9 cellular contexts compared by ENCODE assay signal in the genomic region with DNA sequence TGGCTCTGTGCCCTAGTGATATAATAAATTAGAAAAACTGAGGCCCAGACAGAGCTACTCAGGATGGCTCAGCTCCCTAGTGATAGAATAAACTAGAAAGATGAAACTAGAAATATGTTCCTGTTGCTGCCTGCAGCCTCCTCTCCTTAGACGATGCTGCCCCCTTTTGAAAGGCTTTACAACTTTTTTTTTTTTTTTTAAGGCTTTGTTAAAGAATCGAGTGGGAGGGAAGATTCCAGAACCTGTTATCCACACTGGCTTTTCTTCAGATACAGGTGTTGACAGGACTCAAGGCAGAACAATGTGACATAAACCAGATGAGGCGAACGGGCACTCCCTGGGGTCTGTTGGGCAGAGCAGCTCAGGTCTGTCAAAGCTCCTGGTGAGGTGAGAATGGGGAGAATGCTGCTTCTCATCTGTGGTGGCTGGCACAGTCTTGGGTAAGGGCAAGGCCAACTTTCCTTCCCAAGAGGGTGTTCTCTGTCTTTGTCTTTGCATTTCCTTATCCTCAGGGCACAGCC.
DNase-seq lines count a peak whose midpoint lies in the region; ATAC-seq, FAIRE-seq and TF ChIP-seq lines count a peak whose summit lies in the region.
"Had no signal": no experiment of that assay in that cellular context is flagged by ENCODE, and none has a peak within 500 bp of the region (broad histone marks: within the 10 kb centered on the region; RNA-seq: fewer than 3 reads in every experiment).

No MANE protein-coding gene starts in this region.

- H3K4me3 ChIP-seq in NB4 (ENCODE audit: low read depth, low read length) (no peak overlapping the region), body of pancreas (no peak overlapping the region), kidney (ENCODE audit: low read length in 2 of 2) (no peak overlapping the region)

- TF ChIP-seq CTCF in NB4 (IDR thresholded peaks at IDR 0.05; ENCODE audit: low read depth, low read length) (peak; percentile 30), body of pancreas (IDR thresholded peaks at IDR 0.05) (peak; percentile 25 to 80 (median 69)), kidney (IDR thresholded peaks at IDR 0.05; ENCODE audit: borderline replicate concordance, extremely low read depth, insufficient read depth) (peak; percentile 37)

- no peak overlapping the region for H3K4me3 Mint-ChIP-seq in T-helper 2 cell treated with Interferon-gamma antibody and Interleukin-4, amounts not matched to agents 5 μg/mL and 100 μg/mL, for 36 hours
- H3K4me3 Mint-ChIP-seq: T-helper 1 cell treated with Interleukin-12 subunit alpha and Interleukin-12 subunit beta and Interleukin-4 antibody, amounts not matched to agents 30 μg/mL and 1 μg/mL, for 36 hours had no signal

- H3K27ac Mint-ChIP-seq in T-helper 2 cell treated with Interferon-gamma antibody and Interleukin-4, amounts not matched to agents 5 μg/mL and 100 μg/mL, for 36 hours: no peak overlapping the region
- H3K27ac Mint-ChIP-seq: T-helper 1 cell treated with Interleukin-12 subunit alpha and Interleukin-12 subunit beta and Interleukin-4 antibody, amounts not matched to agents 30 μg/mL and 1 μg/mL, for 36 hours had no signal

- no peak overlapping the region for H3K9ac ChIP-seq in kidney (ENCODE audit: low read length in 2 of 2)

- WGBS in body of pancreas, 2 donors: 13 to 21% methylated on average over 4 of the region's 4 CpGs

- no peaks in the 10 kb centered on the region for H3K36me3 Mint-ChIP-seq in T-helper 2 cell treated with Interferon-gamma antibody and Interleukin-4, amounts not matched to agents 5 μg/mL and 100 μg/mL, for 36 hours (ENCODE audit: low read depth)

- DNase-seq in GM04504 (ENCODE audit: low read depth) (peak; percentile 15), NB4 (ENCODE audit: low read depth) (peak; percentile 36), body of pancreas (peak in 2 of 4 donors; percentile 35 to 38), kidney (no peak)
- no peak for DNase-seq in T-helper 2 cell treated with Interferon-gamma antibody and Interleukin-4, amounts not matched to agents 5 μg/mL and 100 μg/mL, for 36 hours (ENCODE audit: low spot score)

- peaks cover 1% of the 10 kb centered on the region for H3K9me3 Mint-ChIP-seq in T-helper 2 cell treated with Interferon-gamma antibody and Interleukin-4, amounts not matched to agents 5 μg/mL and 100 μg/mL, for 36 hours

- no peak for FAIRE-seq in kidney (lab: Jason Lieb, UNC)

- intact Hi-C loops in body of pancreas (cut with DNase I): loop anchor here (10.0 kb wide), 1 partner anchor 357 kb away; a partner anchor contains a TSS
- intact Hi-C loops in kidney (cut with DNase I): loop anchor here (10.0 kb wide), 1 partner anchor 677 kb away; no protein-coding TSS in a partner anchor

- H3K27me3 Mint-ChIP-seq in T-helper 2 cell treated with Interferon-gamma antibody and Interleukin-4, amounts not matched to agents 5 μg/mL and 100 μg/mL, for 36 hours (ENCODE audit: low read depth): peaks cover 9% of the 10 kb centered on the region

- ATAC-seq in body of pancreas (peak; percentile 41), GM18867 (IDR thresholded peaks at IDR 0.05; ENCODE audit: unreplicated experiment) (no peak), GM21515 (IDR thresholded peaks at IDR 0.05; ENCODE audit: unreplicated experiment) (no peak), GM21825 (IDR thresholded peaks at IDR 0.05; ENCODE audit: unreplicated experiment) (no peak)

- peaks cover 0 to 4% (median 0%) of the 10 kb centered on the region in 3 donors for H3K9me3 ChIP-seq in body of pancreas
- H3K9me3 ChIP-seq in kidney (ENCODE audit: control insufficient read depth in 1 of 2, low read length in 2 of 2): no peaks in the 10 kb centered on the region

- TF ChIP-seq POLR2A in NB4 (IDR thresholded peaks at IDR 0.05; ENCODE audit: extremely low read depth, insufficient read length) (no peak), body of pancreas (IDR thresholded peaks at IDR 0.05) (no peak)

- H3K27me3 ChIP-seq in body of pancreas: no peaks in the 10 kb centered on the region

- H3K4me1 ChIP-seq in body of pancreas (peaks cover 47% of the 10 kb centered on the region), kidney (ENCODE audit: control insufficient read depth in 1 of 2, insufficient read depth in 1 of 2, low read depth in 1 of 2, low read length in 2 of 2) (peaks cover 0 to 3% of the 10 kb centered on the region in 2 donors)

- H3K4me1 Mint-ChIP-seq in T-helper 2 cell treated with Interferon-gamma antibody and Interleukin-4, amounts not matched to agents 5 μg/mL and 100 μg/mL, for 36 hours (ENCODE audit: low read depth): peaks cover 22% of the 10 kb centered on the region

- H3K27ac ChIP-seq in body of pancreas (peak overlapping the region in 3 of 4 donors; percentile 19 to 69 (median 66)), kidney (ENCODE audit: low read depth in 2 of 2, low read length in 2 of 2) (peak overlapping the region; percentile 53 to 74)

- H3K36me3 ChIP-seq in body of pancreas (replicated peaks in 1 of 2; ENCODE audit: insufficient read depth in 1 of 2, low read depth in 2 of 2) (no peaks in the 10 kb centered on the region), kidney (ENCODE audit: control insufficient read depth in 1 of 2, insufficient read depth in 2 of 2, low read length in 2 of 2) (no peaks in the 10 kb centered on the region)

Comparison
In these comparisons a context has a peak if more than half of its experiments do, and no peak if none do; other contexts are left out.
1. DNase-seq: peak in GM04504 (single experiment) and NB4 (single experiment); none in kidney (single experiment) and T-helper 2 cell treated with Interferon-gamma antibody and Interleukin-4, amounts not matched to agents 5 μg/mL and 100 μg/mL, for 36 hours (single experiment).
2. Peak in every context shown above with its lines, with median percentiles within 50 percentile points of each other: CTCF ChIP-seq.